In the genomic region with DNA sequence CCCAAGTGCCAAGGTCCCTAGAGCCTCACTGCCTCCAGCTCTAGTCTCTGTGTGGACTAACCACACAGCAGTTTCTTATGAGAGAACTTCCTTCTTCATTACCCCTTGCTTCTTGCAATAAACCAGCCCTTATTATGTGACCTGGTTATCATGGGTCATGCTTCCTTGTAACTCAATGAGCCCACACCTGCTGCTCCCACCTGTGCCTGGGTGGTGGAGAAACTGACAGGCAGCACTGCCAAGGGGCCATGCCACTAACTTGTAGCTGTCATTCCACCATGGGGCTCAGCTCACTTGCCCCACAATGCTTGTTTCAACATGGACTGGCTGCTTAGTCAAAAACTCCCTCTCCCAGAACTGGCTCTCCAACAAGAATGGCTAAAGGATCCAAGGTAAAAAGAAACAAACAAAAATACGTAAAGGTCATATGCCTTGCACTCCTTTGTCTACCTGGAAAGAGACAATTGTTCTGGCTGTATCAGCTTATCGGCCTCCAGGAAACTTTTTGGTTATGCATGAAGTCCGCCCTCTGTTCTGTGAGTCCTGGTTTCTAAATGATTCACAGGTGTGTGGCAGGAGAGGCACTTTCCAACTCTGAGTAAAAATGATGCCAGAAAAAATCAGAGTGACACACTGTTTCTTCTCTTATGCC, we compare ENCODE assay signal across 10 cellular contexts.
DNase-seq lines count a peak whose midpoint lies in the region; ATAC-seq, FAIRE-seq and TF ChIP-seq lines count a peak whose summit lies in the region.
"Had no signal": no experiment of that assay in that cellular context is flagged by ENCODE, and none has a peak within 500 bp of the region (broad histone marks: within the 10 kb centered on the region; RNA-seq: fewer than 3 reads in every experiment).

No MANE protein-coding gene starts in this region.

- H3K9ac ChIP-seq in kidney (ENCODE audit: low read length in 2 of 2): no peak overlapping the region

- TF ChIP-seq CTCF in suprapubic skin (IDR thresholded peaks at IDR 0.05) (no peak), kidney (IDR thresholded peaks at IDR 0.05; ENCODE audit: borderline replicate concordance, extremely low read depth, insufficient read depth) (no peak), chondrocyte (IDR thresholded peaks at IDR 0.05) (no peak), type B pancreatic cell (conservative IDR thresholded peaks at IDR 0.05) (no peak)

- CTCF ChIA-PET in activated naive CD4-positive, alpha-beta T cell treated with anti-CD3 and anti-CD28 coated beads, Interleukin-2, amount 10 ng/mL, durations not matched to agents 7 days and 5 days (lab: Charles Lee): interaction anchor here (0.7 to 1.5 kb wide), 3 partner anchors 14 to 33 kb away, joined by 3 to 8 read pairs (median 7); no protein-coding TSS in a partner anchor

- no peak for TF ChIP-seq EP300 in suprapubic skin (IDR thresholded peaks at IDR 0.05)

- no peak for FAIRE-seq in kidney (lab: Jason Lieb, UNC)

- H3K36me3 ChIP-seq in suprapubic skin: no peaks in the 10 kb centered on the region
- no peaks in the 10 kb centered on the region for H3K36me3 ChIP-seq in kidney (ENCODE audit: control insufficient read depth in 1 of 2, insufficient read depth in 2 of 2, low read length in 2 of 2)

- WGBS in suprapubic skin: 39% methylated on average over 3 of the region's 3 CpGs

- H3K27me3 Mint-ChIP-seq in activated naive CD4-positive, alpha-beta T cell treated with anti-CD3 and anti-CD28 coated beads, Interleukin-2, amount 10 ng/mL, durations not matched to agents 7 days and 5 days: no peaks in the 10 kb centered on the region
- H3K27me3 Mint-ChIP-seq in chondrocyte (ENCODE audit: low read depth) (peaks cover 1% of the 10 kb centered on the region), type B pancreatic cell (peaks cover 3% of the 10 kb centered on the region)

- ATAC-seq in HG03103 (IDR thresholded peaks at IDR 0.05; ENCODE audit: low read depth, unreplicated experiment): peak; percentile 86

- H3K27ac ChIP-seq in suprapubic skin: peak overlapping the region; percentile 70
- H3K27ac ChIP-seq in kidney (ENCODE audit: low read depth in 2 of 2, low read length in 2 of 2): no peak overlapping the region
- H3K27ac ChIP-seq: HL-60, SK-N-MC had no signal

- TF ChIP-seq POLR2A in suprapubic skin (IDR thresholded peaks at IDR 0.05): no peak

- H3K27ac Mint-ChIP-seq in activated naive CD4-positive, alpha-beta T cell treated with anti-CD3 and anti-CD28 coated beads, Interleukin-2, amount 10 ng/mL, durations not matched to agents 7 days and 5 days: peak overlapping the region; percentile 52
- H3K27ac Mint-ChIP-seq in chondrocyte (ENCODE audit: unreplicated experiment) (no peak overlapping the region), type B pancreatic cell (no peak overlapping the region)

- H3K4me1 Mint-ChIP-seq in activated naive CD4-positive, alpha-beta T cell treated with anti-CD3 and anti-CD28 coated beads, Interleukin-2, amount 10 ng/mL, durations not matched to agents 7 days and 5 days: peaks cover 31% of the 10 kb centered on the region
- H3K4me1 Mint-ChIP-seq in chondrocyte (ENCODE audit: low read depth): peaks cover 4% of the 10 kb centered on the region
- H3K4me1 Mint-ChIP-seq in type B pancreatic cell (ENCODE audit: unreplicated experiment): no peaks in the 10 kb centered on the region

- intact Hi-C loops in kidney (cut with DNase I): no loop called here

- no peaks in the 10 kb centered on the region for H3K27me3 ChIP-seq in suprapubic skin

- DNase-seq in activated naive CD4-positive, alpha-beta T cell treated with Interleukin-2 at 50 U/mL for 16 hours: peak; percentile 38
- no peak for DNase-seq in activated naive CD4-positive, alpha-beta T cell (lab: John Stamatoyannopoulos, UW)
- no peak for DNase-seq in activated naive CD4-positive, alpha-beta T cell treated with anti-CD3 and anti-CD28 coated beads, Interleukin-2, amount 10 ng/mL, durations not matched to agents 7 days and 5 days
- DNase-seq in suprapubic skin (ENCODE audit: low spot score in 2 of 2): no peak
- DNase-seq in kidney: no peak
- no peak for DNase-seq in chondrocyte (ENCODE audit: low spot score)
- no peak for DNase-seq in type B pancreatic cell (ENCODE audit: extremely low spot score, unreplicated experiment)

- H3K4me3 ChIP-seq in suprapubic skin (no peak overlapping the region), kidney (ENCODE audit: low read length in 2 of 2) (no peak overlapping the region)
- H3K4me3 ChIP-seq: SK-N-MC had no signal

- no peaks in the 10 kb centered on the region for H3K9me3 ChIP-seq in suprapubic skin
- no peaks in the 10 kb centered on the region for H3K9me3 ChIP-seq in kidney (ENCODE audit: control insufficient read depth in 1 of 2, low read length in 2 of 2)

- no peak overlapping the region for H3K4me3 Mint-ChIP-seq in activated naive CD4-positive, alpha-beta T cell treated with anti-CD3 and anti-CD28 coated beads, Interleukin-2, amount 10 ng/mL, durations not matched to agents 7 days and 5 days
- H3K4me3 Mint-ChIP-seq in chondrocyte (ENCODE audit: unreplicated experiment) (no peak overlapping the region), type B pancreatic cell (no peak overlapping the region)

- H3K36me3 Mint-ChIP-seq in activated naive CD4-positive, alpha-beta T cell treated with anti-CD3 and anti-CD28 coated beads, Interleukin-2, amount 10 ng/mL, durations not matched to agents 7 days and 5 days: peaks cover 13% of the 10 kb centered on the region
- H3K36me3 Mint-ChIP-seq in chondrocyte (ENCODE audit: low read depth): no peaks in the 10 kb centered on the region
- H3K36me3 Mint-ChIP-seq in type B pancreatic cell: no peaks in the 10 kb centered on the region

- H3K9me3 Mint-ChIP-seq in activated naive CD4-positive, alpha-beta T cell treated with anti-CD3 and anti-CD28 coated beads, Interleukin-2, amount 10 ng/mL, durations not matched to agents 7 days and 5 days: peaks cover 15% of the 10 kb centered on the region
- H3K9me3 Mint-ChIP-seq in chondrocyte (ENCODE audit: low read depth) (no peaks in the 10 kb centered on the region), type B pancreatic cell (peaks cover 7% of the 10 kb centered on the region)

- H3K4me1 ChIP-seq in suprapubic skin (no peaks in the 10 kb centered on the region), kidney (ENCODE audit: control insufficient read depth in 1 of 2, insufficient read depth in 1 of 2, low read depth in 1 of 2, low read length in 2 of 2) (no peaks in the 10 kb centered on the region)
